Comparison of ENCODE assay signal across 8 cellular contexts in the genomic region with DNA sequence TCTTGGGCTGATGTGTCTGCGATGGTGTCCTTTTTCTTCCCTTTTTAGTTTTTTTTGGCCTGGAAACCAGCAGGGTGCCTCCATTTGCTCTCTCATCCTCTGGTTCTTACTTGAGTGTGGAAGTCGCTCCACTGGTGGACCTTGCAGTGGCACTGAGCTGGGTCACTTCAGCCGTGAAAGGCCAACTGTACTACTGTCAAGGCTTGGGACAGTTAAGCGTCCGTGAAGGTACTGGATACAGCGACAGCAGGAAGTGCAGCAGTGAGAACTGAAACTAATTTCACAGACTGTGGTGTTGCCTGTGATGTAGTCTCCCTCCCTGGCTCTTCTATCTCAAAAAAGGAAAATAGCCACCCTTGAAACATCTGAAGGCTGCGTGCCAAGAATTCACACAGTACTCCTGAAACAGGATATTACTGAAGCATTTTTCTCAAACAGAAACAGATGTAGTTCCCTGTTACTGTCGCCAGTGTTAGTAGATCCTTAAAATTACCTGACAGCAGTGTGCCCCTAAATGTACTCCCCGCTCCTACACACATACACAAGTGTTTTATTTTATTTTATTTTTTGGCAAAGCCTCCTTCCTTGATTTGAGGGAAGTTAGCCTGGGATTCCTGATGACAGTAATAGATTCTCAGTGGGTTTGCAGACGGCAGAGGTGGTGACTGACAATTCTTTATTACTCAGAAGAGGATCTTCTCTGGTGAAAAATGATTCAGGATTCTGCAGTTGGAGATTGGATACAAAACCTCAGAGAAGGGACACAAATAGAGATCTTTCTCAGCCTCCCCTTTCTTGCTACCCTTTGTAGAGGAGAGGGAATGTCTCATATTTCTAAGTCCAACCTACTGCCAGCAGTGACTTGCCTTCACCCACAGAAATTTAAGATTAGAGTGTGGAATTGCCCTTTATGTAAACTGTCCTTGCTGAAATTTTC. TPM values are rescaled to one million over a fixed set of nuclear protein-coding genes. Genes with fewer than 3 reads are reported as not detected.
DNase-seq lines count a peak whose midpoint lies in the region; ATAC-seq and TF ChIP-seq lines count a peak whose summit lies in the region.

No MANE protein-coding gene starts in this region.

- no peaks in the 10 kb centered on the region for H3K9me3 ChIP-seq in MG63
- no peaks in the 10 kb centered on the region for H3K9me3 ChIP-seq in neural cell (ENCODE audit: low read length)

- H3K27me3 Mint-ChIP-seq in activated B cell treated with CpG ODN at 0.5 μM for 24 hours: no peaks in the 10 kb centered on the region

- no peak for TF ChIP-seq EP300 in neural cell (conservative IDR thresholded peaks at IDR 0.05; ENCODE audit: poor library complexity, severe bottlenecking)

- POLR2A ChIA-PET in activated B cell treated with CpG ODN at 0.5 μM for 24 hours (lab: Charles Lee): interaction anchor here (0.6 to 6.1 kb wide), 16 partner anchors 8 to 151 kb away, joined by 3 to 25 read pairs (median 9); a partner anchor contains a TSS

- ATAC-seq in GM21723 (IDR thresholded peaks at IDR 0.05; ENCODE audit: unreplicated experiment): peak; percentile 51
- peak; percentile 49 for ATAC-seq in activated B cell treated with CpG ODN at 0.5 μM for 24 hours (ENCODE audit: low read depth)
- peak; percentile 19 for ATAC-seq in esophagus mucosa

- CTCF ChIA-PET in activated B cell treated with CpG ODN at 0.5 μM for 24 hours (lab: Charles Lee): interaction anchor here (0.6 to 3.4 kb wide), 4 partner anchors 10 to 37 kb away, joined by 3 to 14 read pairs (median 4); no protein-coding TSS in a partner anchor

- DNase-seq in MG63 (peak; percentile 42), activated B cell treated with CpG ODN at 0.5 μM for 24 hours (peak; percentile 54), cerebellum (ENCODE audit: low spot score) (no peak), HuH-7 (ENCODE audit: low spot score) (no peak)

- peaks cover 67% of the 10 kb centered on the region for H3K79me2 ChIP-seq in neural cell (replicated peaks; ENCODE audit: insufficient read depth, low read length)

- H3K36me3 Mint-ChIP-seq in activated B cell treated with CpG ODN at 0.5 μM for 24 hours (ENCODE audit: low read depth): peaks cover 12% of the 10 kb centered on the region

- peak overlapping the region; percentile 83 for H3K4me3 Mint-ChIP-seq in activated B cell treated with CpG ODN at 0.5 μM for 24 hours

- no peak overlapping the region for H3K27ac ChIP-seq in neural cell (ENCODE audit: low read length)

- no peaks in the 10 kb centered on the region for H3K9me3 Mint-ChIP-seq in activated B cell treated with CpG ODN at 0.5 μM for 24 hours

- H3K27me3 ChIP-seq in MG63: no peaks in the 10 kb centered on the region
- no peaks in the 10 kb centered on the region for H3K27me3 ChIP-seq in neural cell (ENCODE audit: insufficient read depth, low read depth, low read length)

- no peak for TF ChIP-seq RAD21 in neural cell (conservative IDR thresholded peaks at IDR 0.05)

- no peaks in the 10 kb centered on the region for H3K9me2 ChIP-seq in neural cell (ENCODE audit: insufficient read depth, low read length)

- peaks cover 88% of the 10 kb centered on the region for H3K4me1 Mint-ChIP-seq in activated B cell treated with CpG ODN at 0.5 μM for 24 hours

- H3F3A ChIP-seq in neural cell (ENCODE audit: insufficient read depth, low read length, poor library complexity, severe bottlenecking): no peaks in the 10 kb centered on the region

- peak; percentile 7 for TF ChIP-seq CTCF in GM12873 (IDR thresholded peaks at IDR 0.05; ENCODE audit: insufficient read depth, low read depth, low read length, missing control alignments)
- no peak for TF ChIP-seq CTCF in activated B cell treated with CpG ODN at 0.5 μM for 24 hours (IDR thresholded peaks at IDR 0.05)
- TF ChIP-seq CTCF in neural cell (IDR thresholded peaks at IDR 0.05; ENCODE audit: poor library complexity, severe bottlenecking): no peak

- H2AFZ ChIP-seq in neural cell (ENCODE audit: low read depth, low read length): no peak overlapping the region

- H3K36me3 ChIP-seq in MG63 (no peaks in the 10 kb centered on the region; the same call in 1 of the 2 replicates), neural cell (ENCODE audit: insufficient read depth, low read length) (no peaks in the 10 kb centered on the region)

- H3K27ac Mint-ChIP-seq in activated B cell treated with CpG ODN at 0.5 μM for 24 hours: peak overlapping the region; percentile 99

- H3K4me3 ChIP-seq in MG63: no peak overlapping the region
- H3K4me3 ChIP-seq in neural cell (ENCODE audit: low read length): peak overlapping the region; percentile 27

- intact Hi-C loops in activated B cell treated with CpG ODN at 0.5 μM for 24 hours (cut with micrococcal nuclease): loop anchor here (1.0 to 10.0 kb wide), 9 partner anchors 10 to 1189 kb away; a partner anchor contains a TSS

- H3K9ac ChIP-seq in neural cell (ENCODE audit: low read length): no peak overlapping the region

- H3K4me2 ChIP-seq in neural cell (ENCODE audit: low read length): peak overlapping the region; percentile 25

- no peaks in the 10 kb centered on the region for H4K20me1 ChIP-seq in neural cell (ENCODE audit: insufficient read depth)

TF ChIP-seq in neural cell, 6 proteins besides CTCF, POLR2A, EP300 and RAD21:
- TF ChIP-seq, protein P1, sequence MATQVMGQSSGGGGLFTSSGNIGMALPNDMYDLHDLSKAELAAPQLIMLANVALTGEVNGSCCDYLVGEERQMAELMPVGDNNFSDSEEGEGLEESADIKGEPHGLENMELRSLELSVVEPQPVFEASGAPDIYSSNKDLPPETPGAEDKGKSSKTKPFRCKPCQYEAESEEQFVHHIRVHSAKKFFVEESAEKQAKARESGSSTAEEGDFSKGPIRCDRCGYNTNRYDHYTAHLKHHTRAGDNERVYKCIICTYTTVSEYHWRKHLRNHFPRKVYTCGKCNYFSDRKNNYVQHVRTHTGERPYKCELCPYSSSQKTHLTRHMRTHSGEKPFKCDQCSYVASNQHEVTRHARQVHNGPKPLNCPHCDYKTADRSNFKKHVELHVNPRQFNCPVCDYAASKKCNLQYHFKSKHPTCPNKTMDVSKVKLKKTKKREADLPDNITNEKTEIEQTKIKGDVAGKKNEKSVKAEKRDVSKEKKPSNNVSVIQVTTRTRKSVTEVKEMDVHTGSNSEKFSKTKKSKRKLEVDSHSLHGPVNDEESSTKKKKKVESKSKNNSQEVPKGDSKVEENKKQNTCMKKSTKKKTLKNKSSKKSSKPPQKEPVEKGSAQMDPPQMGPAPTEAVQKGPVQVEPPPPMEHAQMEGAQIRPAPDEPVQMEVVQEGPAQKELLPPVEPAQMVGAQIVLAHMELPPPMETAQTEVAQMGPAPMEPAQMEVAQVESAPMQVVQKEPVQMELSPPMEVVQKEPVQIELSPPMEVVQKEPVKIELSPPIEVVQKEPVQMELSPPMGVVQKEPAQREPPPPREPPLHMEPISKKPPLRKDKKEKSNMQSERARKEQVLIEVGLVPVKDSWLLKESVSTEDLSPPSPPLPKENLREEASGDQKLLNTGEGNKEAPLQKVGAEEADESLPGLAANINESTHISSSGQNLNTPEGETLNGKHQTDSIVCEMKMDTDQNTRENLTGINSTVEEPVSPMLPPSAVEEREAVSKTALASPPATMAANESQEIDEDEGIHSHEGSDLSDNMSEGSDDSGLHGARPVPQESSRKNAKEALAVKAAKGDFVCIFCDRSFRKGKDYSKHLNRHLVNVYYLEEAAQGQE (IDR thresholded peaks at IDR 0.05; ENCODE audit: borderline replicate concordance): no peak
- TF ChIP-seq EZH2 (IDR thresholded peaks at IDR 0.05; ENCODE audit: borderline replicate concordance, insufficient read depth, low read length, poor library complexity, severe bottlenecking): no peak
- TF ChIP-seq TAF1 (IDR thresholded peaks at IDR 0.05; ENCODE audit: low read depth): no peak
- TF ChIP-seq SMC3 (conservative IDR thresholded peaks at IDR 0.05; ENCODE audit: poor library complexity): no peak
- TF ChIP-seq MXI1 (conservative IDR thresholded peaks at IDR 0.05; ENCODE audit: poor library complexity, severe bottlenecking): no peak
- TF ChIP-seq POLR2AphosphoS5 (IDR thresholded peaks at IDR 0.05): no peak

RNA-seq across cellular contexts. Expression of a gene that starts 4.3 kb away (rescaled TPM):
- 1.9 and 3.1 TPM in 2 replicates for total RNA-seq in MG63 (2014; rRNA removed; shearing (Covaris generic); ENCODE audit: low replicate concordance)
- total RNA-seq in activated B cell treated with CpG ODN at 0.5 μM for 24 hours (63.5 and 67.1 TPM in 2 replicates), esophagus mucosa (35.2 TPM), cerebellum (11.5 TPM)
- 5.1 and 5.2 TPM in 2 replicates for polyA plus RNA-seq in neural cell
- polyA minus RNA-seq in neural cell: 11.7 and 14.2 TPM in 2 replicates

RNA-seq across cellular contexts. Expression of a gene that starts 41.1 kb away (rescaled TPM):
- not detected in 2 replicates for total RNA-seq in MG63 (2014; rRNA removed; shearing (Covaris generic); ENCODE audit: low replicate concordance)
- total RNA-seq in activated B cell treated with CpG ODN at 0.5 μM for 24 hours: 0.05 TPM in 1 of 2 replicates, not detected in the other
- not detected for total RNA-seq in esophagus mucosa
- polyA plus RNA-seq in neural cell: 3.2 and 4.3 TPM in 2 replicates
- 14.9 and 16.3 TPM in 2 replicates for polyA minus RNA-seq in neural cell
- 4.5 TPM for total RNA-seq in cerebellum

Comparison
In these comparisons a context has a peak if more than half of its experiments do, and no peak if none do; other contexts are left out.
1. DNase-seq: peak in MG63 (single experiment) and activated B cell treated with CpG ODN at 0.5 μM for 24 hours (single experiment); none in cerebellum (single experiment) and HuH-7 (single experiment).
2. Peak in every context shown above with its lines, with median percentiles within 50 percentile points of each other: ATAC-seq.